ENCODE assay signal across 19 cellular contexts in genomic region chr2:238793351-238793750, GRCh38. TPM values are rescaled to one million over a fixed set of nuclear protein-coding genes. Genes with fewer than 3 reads are reported as not detected.
DNase-seq lines count a peak whose midpoint lies in the region; ATAC-seq and TF ChIP-seq lines count a peak whose summit lies in the region.
"Had no signal": no experiment of that assay in that cellular context is flagged by ENCODE, and none has a peak within 500 bp of the region (broad histone marks: within the 10 kb centered on the region; RNA-seq: fewer than 3 reads in every experiment).

No MANE protein-coding gene starts in this region.

- peaks cover 3% of the 10 kb centered on the region for H3K9me3 Mint-ChIP-seq in type B pancreatic cell
- H3K9me3 Mint-ChIP-seq: CD4-positive, CD25-positive, alpha-beta regulatory T cell; CD8-positive, alpha-beta T cell; HFFc6 had no signal

- H3K4me3 ChIP-seq in HFF-Myc (replicated peaks; ENCODE audit: low read depth, low read length) (no peak overlapping the region), fibroblast of mammary gland (ENCODE audit: control insufficient read depth, low read depth, low read length) (no peak overlapping the region)
- H3K4me3 ChIP-seq: BLaER1, GM23248 had no signal

- H3K4me1 Mint-ChIP-seq in type B pancreatic cell (ENCODE audit: unreplicated experiment), result peaks cover 15% of the 10 kb centered on the region
- H3K4me1 Mint-ChIP-seq: B cell; CD4-positive, CD25-positive, alpha-beta regulatory T cell had no signal

- H3K36me3 Mint-ChIP-seq in type B pancreatic cell, result no peaks in the 10 kb centered on the region
- H3K36me3 Mint-ChIP-seq: CD4-positive, CD25-positive, alpha-beta regulatory T cell; CD8-positive, alpha-beta T cell had no signal

- peaks cover 22% of the 10 kb centered on the region for H3K27me3 Mint-ChIP-seq in type B pancreatic cell
- H3K27me3 Mint-ChIP-seq: CD4-positive, CD25-positive, alpha-beta regulatory T cell had no signal

- no peak for ATAC-seq in GM21447 (IDR thresholded peaks at IDR 0.05; ENCODE audit: unreplicated experiment)
- ATAC-seq: CD8-positive, alpha-beta T cell; HCT116 had no signal

- H3K4me3 Mint-ChIP-seq in type B pancreatic cell, result no peak overlapping the region
- H3K4me3 Mint-ChIP-seq: B cell; CD4-positive, CD25-positive, alpha-beta regulatory T cell; CD8-positive, alpha-beta T cell; HFFc6 had no signal

- H3K27ac Mint-ChIP-seq in type B pancreatic cell, result no peak overlapping the region
- H3K27ac Mint-ChIP-seq: B cell; CD4-positive, CD25-positive, alpha-beta regulatory T cell; CD8-positive, alpha-beta T cell; HFFc6 had no signal

- TF ChIP-seq CTCF in HFF-Myc (IDR thresholded peaks at IDR 0.05; ENCODE audit: low read depth, low read length, missing control alignments) (no peak), fibroblast of mammary gland (conservative IDR thresholded peaks at IDR 0.05; ENCODE audit: control insufficient read depth, insufficient read depth, low read depth, low read length) (no peak), type B pancreatic cell (conservative IDR thresholded peaks at IDR 0.05) (no peak)

- DNase-seq in EH (ENCODE audit: low read depth) (peak; percentile 19), HFF-Myc (ENCODE audit: extremely low read depth, low read depth) (peak; percentile 52), fibroblast of mammary gland (ENCODE audit: low read depth) (peak; percentile 43), type B pancreatic cell (ENCODE audit: extremely low spot score, unreplicated experiment) (no peak), iPS-NIHi11 (ENCODE audit: low spot score) (no peak)
- DNase-seq: Caco-2; CD4-positive, CD25-positive, alpha-beta regulatory T cell; CD8-positive, alpha-beta T cell; DMS153; DND-41; EL; GF-D8; GM23248; H7; HFFc6 had no signal

RNA-seq across cellular contexts. Expression of gene TWIST2, which starts 54.5 kb away (rescaled TPM):
- total RNA-seq in type B pancreatic cell (ENCODE audit: low replicate concordance), result 0.95 and 27.3 TPM in 2 replicates
- total RNA-seq: B cell; Caco-2; CD4-positive, CD25-positive, alpha-beta regulatory T cell; CD8-positive, alpha-beta T cell had no signal

Comparison
In these comparisons a context has a peak if more than half of its experiments do, and no peak if none do; other contexts are left out.
1. DNase-seq: peak in EH (single experiment), HFF-Myc (single experiment) and fibroblast of mammary gland (single experiment); none in type B pancreatic cell (single experiment) and iPS-NIHi11 (single experiment).